Comparison of ENCODE assay signal across 10 cellular contexts in the genomic region with DNA sequence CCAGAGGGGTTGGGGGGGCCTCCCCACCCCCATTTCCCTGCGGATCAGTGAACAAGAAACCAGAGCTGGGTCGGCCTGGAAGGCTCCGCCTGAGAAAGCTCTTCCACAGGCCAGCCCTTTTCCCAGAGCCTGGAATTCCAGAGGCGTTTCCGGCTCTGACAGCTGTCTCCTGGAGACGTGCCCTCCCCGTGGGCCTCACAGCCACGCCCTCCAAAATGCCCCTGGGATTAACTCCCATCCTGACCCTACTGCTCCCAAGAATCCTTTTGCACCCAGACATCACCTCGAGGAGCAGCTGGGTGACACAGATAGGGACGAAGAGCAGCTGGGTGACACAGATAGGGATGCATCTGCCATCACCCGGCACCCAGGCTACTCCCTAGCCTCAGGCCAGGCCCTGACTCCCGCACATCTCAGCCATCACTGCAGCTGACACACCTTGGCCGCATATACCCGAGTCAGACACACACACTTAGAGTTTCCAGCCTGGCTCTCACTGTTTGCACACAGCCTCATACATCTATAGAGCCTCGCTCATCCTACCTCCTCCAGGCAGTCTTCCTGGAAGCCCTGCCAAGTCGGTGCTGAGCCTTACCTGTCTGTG. TPM values are rescaled to one million over a fixed set of nuclear protein-coding genes. Genes with fewer than 3 reads are reported as not detected.
A peak's percentile ranks its signal among the peaks of the same experiment; 100 is the strongest.
DNase-seq lines count a peak whose midpoint lies in the region; ATAC-seq and TF ChIP-seq lines count a peak whose summit lies in the region.
"Had no signal": no experiment of that assay in that cellular context is flagged by ENCODE, and none has a peak within 500 bp of the region (broad histone marks: within the 10 kb centered on the region; RNA-seq: fewer than 3 reads in every experiment).

No MANE protein-coding gene starts in this region.

- no peak for TF ChIP-seq POLR2A in transverse colon (IDR thresholded peaks at IDR 0.05)

- H3K9me3 ChIP-seq in lower lobe of right lung (no peaks in the 10 kb centered on the region), transverse colon (no peaks in the 10 kb centered on the region)
- no peaks in the 10 kb centered on the region for H3K9me3 ChIP-seq in effector memory CD4-positive, alpha-beta T cell (ENCODE audit: control insufficient read depth, low read length)

- H3K27me3 ChIP-seq in lower lobe of right lung (ENCODE audit: low read depth) (no peaks in the 10 kb centered on the region), transverse colon (no peaks in the 10 kb centered on the region)
- no peaks in the 10 kb centered on the region for H3K27me3 ChIP-seq in effector memory CD4-positive, alpha-beta T cell (replicated peaks; ENCODE audit: control insufficient read depth, insufficient read depth, low read length, poor library complexity, severe bottlenecking)

- H3K27ac ChIP-seq in lower lobe of right lung (peak overlapping the region; percentile 72), transverse colon (peak overlapping the region; percentile 46 to 69 (median 60))
- H3K27ac ChIP-seq in effector memory CD4-positive, alpha-beta T cell (ENCODE audit: insufficient read depth, low read length, poor library complexity, severe bottlenecking): no peak overlapping the region

- no peaks in the 10 kb centered on the region for H3K36me3 Mint-ChIP-seq in endothelial cell (ENCODE audit: low read depth, unreplicated experiment)

- peaks cover 39% of the 10 kb centered on the region for H3K4me1 Mint-ChIP-seq in endothelial cell (ENCODE audit: unreplicated experiment)

- H3K4me3 Mint-ChIP-seq in endothelial cell (ENCODE audit: unreplicated experiment): peak overlapping the region; percentile 9

- H3K36me3 ChIP-seq in lower lobe of right lung (no peaks in the 10 kb centered on the region), transverse colon (no peaks in the 10 kb centered on the region)
- no peaks in the 10 kb centered on the region for H3K36me3 ChIP-seq in effector memory CD4-positive, alpha-beta T cell (ENCODE audit: control insufficient read depth, insufficient read depth, low read length)

- intact Hi-C loops in lower lobe of right lung (cut with DNase I) (no loop called here), transverse colon (cut with DNase I; ENCODE audit: low total_unique reads) (no loop called here)

- WGBS in transverse colon (ENCODE audit: low coverage in 1 of 2), 2 donors: 42% methylated on average over 13 of the region's 16 CpGs; no CpG with 5 or more reads in 1 of the 2 donors

- ATAC-seq in lower lobe of right lung: peak; percentile 4 to 8
- ATAC-seq in HG02642 (IDR thresholded peaks at IDR 0.05; ENCODE audit: poor library complexity, unreplicated experiment): no peak

- H3K4me3 ChIP-seq in lower lobe of right lung: no peak overlapping the region
- H3K4me3 ChIP-seq in transverse colon: peak overlapping the region in 1 of 4 donors; percentile 5
- no peak overlapping the region for H3K4me3 ChIP-seq in effector memory CD4-positive, alpha-beta T cell (ENCODE audit: insufficient read depth, low read depth, low read length, poor library complexity, severe bottlenecking)

- H3K4me1 ChIP-seq in lower lobe of right lung: peaks cover 69% of the 10 kb centered on the region
- peaks cover 5 to 25% (median 17%) of the 10 kb centered on the region in 4 donors for H3K4me1 ChIP-seq in transverse colon
- H3K4me1 ChIP-seq in effector memory CD4-positive, alpha-beta T cell (ENCODE audit: control insufficient read depth, insufficient read depth, low read length, poor library complexity, severe bottlenecking): no peaks in the 10 kb centered on the region

- TF ChIP-seq CTCF in endothelial cell (IDR thresholded peaks at IDR 0.05; ENCODE audit: unreplicated experiment): no peak
- TF ChIP-seq CTCF in lower lobe of right lung (IDR thresholded peaks at IDR 0.05): no peak
- no peak for TF ChIP-seq CTCF in transverse colon (IDR thresholded peaks at IDR 0.05)

- DNase-seq in NCI-H82 (lab: John Stamatoyannopoulos, UW) (peak; percentile 70), endothelial cell (ENCODE audit: low spot score) (peak; percentile 52), lower lobe of right lung (no peak), transverse colon (peak; percentile 43), NOMO-1 treated with DMSO at 0.1 percent for 48 hours (lab: John Stamatoyannopoulos, UW; ENCODE audit: unreplicated experiment) (no peak)
- no peak for DNase-seq in effector memory CD4-positive, alpha-beta T cell
- DNase-seq: activated naive CD4-positive, alpha-beta T cell treated with anti-CD3 and anti-CD28 coated beads, Interleukin-2, amount 50 U/mL, for 16 hours; GOT3; Kasumi-1 had no signal

- in situ Hi-C loops in transverse colon (cut with MboI; ENCODE audit: low pct_ligation_motif_present in 1 of 4, low pct_unique_long_range_greater_than_20kb in 1 of 4, low sequenced_read_pairs in 3 of 4): no loop called here

- H3K27me3 Mint-ChIP-seq in endothelial cell (ENCODE audit: unreplicated experiment): no peaks in the 10 kb centered on the region

- TF ChIP-seq EP300 in transverse colon (IDR thresholded peaks at IDR 0.05; ENCODE audit: low read depth): no peak

- peak overlapping the region; percentile 64 for H3K27ac Mint-ChIP-seq in endothelial cell (ENCODE audit: unreplicated experiment)

- no peaks in the 10 kb centered on the region for H3K9me3 Mint-ChIP-seq in endothelial cell (ENCODE audit: unreplicated experiment)

RNA-seq across cellular contexts. Expression of gene CDC42EP1, which starts 7.6 kb away (rescaled TPM):
- total RNA-seq in endothelial cell (ENCODE audit: unreplicated experiment) (51.2 TPM), lower lobe of right lung (46.0 TPM), transverse colon (10 to 100 TPM; 27.3 to 52.9 (median 28.9) TPM)

RNA-seq across cellular contexts. Expression of gene LGALS2, which starts 27.2 kb away (rescaled TPM):
- not detected for total RNA-seq in endothelial cell (ENCODE audit: unreplicated experiment)
- 1.9 TPM for total RNA-seq in lower lobe of right lung
- total RNA-seq in transverse colon: 10 to 100 TPM in 2 of 4 donors, 1 to 10 TPM in 1, not detected in 1; 1.3 to 43.4 (median 17.2) TPM

RNA-seq across cellular contexts. Expression of gene CARD10, which starts 33.4 kb away (rescaled TPM):
- total RNA-seq in endothelial cell (ENCODE audit: unreplicated experiment) (26.0 TPM), lower lobe of right lung (14.9 TPM), transverse colon (100 to 1,000 TPM in 1 of 4 donors, 10 to 100 TPM in 3; 46.3 to 166 (median 60.9) TPM)

RNA-seq across cellular contexts. Expression of gene GGA1, which starts 56.0 kb away (rescaled TPM):
- total RNA-seq in endothelial cell (ENCODE audit: unreplicated experiment): 63.6 TPM
- 64.8 TPM for total RNA-seq in lower lobe of right lung
- total RNA-seq in transverse colon: 100 to 1,000 TPM in 1 of 4 donors, 10 to 100 TPM in 3; 60.1 to 142 (median 73.8) TPM

Comparison
In these comparisons a context has a peak if more than half of its experiments do, and no peak if none do; other contexts are left out.
1. DNase-seq: peak in NCI-H82 (single experiment), endothelial cell (single experiment) and transverse colon (single experiment); none in lower lobe of right lung (single experiment), effector memory CD4-positive, alpha-beta T cell (0 of 3) and NOMO-1 treated with DMSO at 0.1 percent for 48 hours (single experiment).